Comparison of ENCODE assay signal across 2 cellular contexts in the genomic region with DNA sequence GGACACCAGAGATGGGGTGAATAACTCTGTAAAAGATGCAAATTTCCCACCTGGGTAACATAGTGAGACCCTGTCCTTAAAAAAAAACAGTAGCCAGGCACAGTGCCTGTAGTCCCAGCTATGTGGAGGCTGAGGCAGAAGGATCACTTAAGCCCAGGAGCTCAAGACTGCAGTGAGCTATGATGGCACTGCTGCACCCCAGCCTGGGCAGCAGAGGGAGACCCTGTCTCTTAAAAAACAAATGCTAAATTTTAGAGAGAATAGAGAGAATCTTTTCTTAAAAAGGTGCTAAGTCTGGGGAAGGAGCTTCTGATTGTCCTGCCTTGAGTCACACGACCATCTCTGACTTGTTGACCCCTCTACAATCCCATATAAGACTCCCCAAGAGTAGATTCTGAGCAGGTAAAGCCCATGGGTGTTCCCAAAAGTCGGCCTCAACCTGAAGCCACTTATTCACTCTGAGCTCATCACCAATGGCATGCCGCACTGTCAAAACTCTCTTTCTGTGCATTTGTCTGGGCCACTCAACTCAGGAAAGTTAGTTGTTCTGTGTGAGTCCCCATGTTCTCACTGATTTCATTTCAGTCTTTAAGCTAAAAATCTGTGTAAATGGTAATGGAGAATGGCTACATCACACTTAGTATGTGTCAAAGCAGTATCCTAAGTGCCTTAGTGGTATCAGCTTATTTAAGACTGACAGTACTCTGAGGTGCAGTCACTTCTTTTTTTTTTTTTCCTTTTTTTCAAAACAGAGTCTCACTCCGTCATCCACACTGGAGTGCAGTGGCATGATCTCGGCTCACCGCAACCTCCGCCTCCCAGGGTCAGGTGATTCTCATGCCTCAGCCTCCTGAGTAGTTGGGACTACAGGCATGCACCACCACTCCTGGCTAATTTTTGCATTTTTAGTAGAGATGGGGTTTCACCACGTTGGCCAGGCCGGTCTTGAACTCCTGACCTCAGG.
TF ChIP-seq lines count a peak whose summit lies in the region.

No MANE protein-coding gene starts in this region.

TF ChIP-seq in SK-N-SH treated with all-trans-retinoic acid at 6 μM for 48 hours, 23 proteins besides CTCF, POLR2A, EP300 and RAD21 (continued from another document):
- TF ChIP-seq, protein P1, sequence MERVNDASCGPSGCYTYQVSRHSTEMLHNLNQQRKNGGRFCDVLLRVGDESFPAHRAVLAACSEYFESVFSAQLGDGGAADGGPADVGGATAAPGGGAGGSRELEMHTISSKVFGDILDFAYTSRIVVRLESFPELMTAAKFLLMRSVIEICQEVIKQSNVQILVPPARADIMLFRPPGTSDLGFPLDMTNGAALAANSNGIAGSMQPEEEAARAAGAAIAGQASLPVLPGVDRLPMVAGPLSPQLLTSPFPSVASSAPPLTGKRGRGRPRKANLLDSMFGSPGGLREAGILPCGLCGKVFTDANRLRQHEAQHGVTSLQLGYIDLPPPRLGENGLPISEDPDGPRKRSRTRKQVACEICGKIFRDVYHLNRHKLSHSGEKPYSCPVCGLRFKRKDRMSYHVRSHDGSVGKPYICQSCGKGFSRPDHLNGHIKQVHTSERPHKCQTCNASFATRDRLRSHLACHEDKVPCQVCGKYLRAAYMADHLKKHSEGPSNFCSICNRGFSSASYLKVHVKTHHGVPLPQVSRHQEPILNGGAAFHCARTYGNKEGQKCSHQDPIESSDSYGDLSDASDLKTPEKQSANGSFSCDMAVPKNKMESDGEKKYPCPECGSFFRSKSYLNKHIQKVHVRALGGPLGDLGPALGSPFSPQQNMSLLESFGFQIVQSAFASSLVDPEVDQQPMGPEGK (CRISPR knock-in tag; IDR thresholded peaks at IDR 0.05; ENCODE audit: borderline replicate concordance): no peak

TF ChIP-seq in GM23338, 12 proteins besides CTCF, POLR2A, EP300 and RAD21 (continued from another document):
- TF ChIP-seq, protein P2, sequence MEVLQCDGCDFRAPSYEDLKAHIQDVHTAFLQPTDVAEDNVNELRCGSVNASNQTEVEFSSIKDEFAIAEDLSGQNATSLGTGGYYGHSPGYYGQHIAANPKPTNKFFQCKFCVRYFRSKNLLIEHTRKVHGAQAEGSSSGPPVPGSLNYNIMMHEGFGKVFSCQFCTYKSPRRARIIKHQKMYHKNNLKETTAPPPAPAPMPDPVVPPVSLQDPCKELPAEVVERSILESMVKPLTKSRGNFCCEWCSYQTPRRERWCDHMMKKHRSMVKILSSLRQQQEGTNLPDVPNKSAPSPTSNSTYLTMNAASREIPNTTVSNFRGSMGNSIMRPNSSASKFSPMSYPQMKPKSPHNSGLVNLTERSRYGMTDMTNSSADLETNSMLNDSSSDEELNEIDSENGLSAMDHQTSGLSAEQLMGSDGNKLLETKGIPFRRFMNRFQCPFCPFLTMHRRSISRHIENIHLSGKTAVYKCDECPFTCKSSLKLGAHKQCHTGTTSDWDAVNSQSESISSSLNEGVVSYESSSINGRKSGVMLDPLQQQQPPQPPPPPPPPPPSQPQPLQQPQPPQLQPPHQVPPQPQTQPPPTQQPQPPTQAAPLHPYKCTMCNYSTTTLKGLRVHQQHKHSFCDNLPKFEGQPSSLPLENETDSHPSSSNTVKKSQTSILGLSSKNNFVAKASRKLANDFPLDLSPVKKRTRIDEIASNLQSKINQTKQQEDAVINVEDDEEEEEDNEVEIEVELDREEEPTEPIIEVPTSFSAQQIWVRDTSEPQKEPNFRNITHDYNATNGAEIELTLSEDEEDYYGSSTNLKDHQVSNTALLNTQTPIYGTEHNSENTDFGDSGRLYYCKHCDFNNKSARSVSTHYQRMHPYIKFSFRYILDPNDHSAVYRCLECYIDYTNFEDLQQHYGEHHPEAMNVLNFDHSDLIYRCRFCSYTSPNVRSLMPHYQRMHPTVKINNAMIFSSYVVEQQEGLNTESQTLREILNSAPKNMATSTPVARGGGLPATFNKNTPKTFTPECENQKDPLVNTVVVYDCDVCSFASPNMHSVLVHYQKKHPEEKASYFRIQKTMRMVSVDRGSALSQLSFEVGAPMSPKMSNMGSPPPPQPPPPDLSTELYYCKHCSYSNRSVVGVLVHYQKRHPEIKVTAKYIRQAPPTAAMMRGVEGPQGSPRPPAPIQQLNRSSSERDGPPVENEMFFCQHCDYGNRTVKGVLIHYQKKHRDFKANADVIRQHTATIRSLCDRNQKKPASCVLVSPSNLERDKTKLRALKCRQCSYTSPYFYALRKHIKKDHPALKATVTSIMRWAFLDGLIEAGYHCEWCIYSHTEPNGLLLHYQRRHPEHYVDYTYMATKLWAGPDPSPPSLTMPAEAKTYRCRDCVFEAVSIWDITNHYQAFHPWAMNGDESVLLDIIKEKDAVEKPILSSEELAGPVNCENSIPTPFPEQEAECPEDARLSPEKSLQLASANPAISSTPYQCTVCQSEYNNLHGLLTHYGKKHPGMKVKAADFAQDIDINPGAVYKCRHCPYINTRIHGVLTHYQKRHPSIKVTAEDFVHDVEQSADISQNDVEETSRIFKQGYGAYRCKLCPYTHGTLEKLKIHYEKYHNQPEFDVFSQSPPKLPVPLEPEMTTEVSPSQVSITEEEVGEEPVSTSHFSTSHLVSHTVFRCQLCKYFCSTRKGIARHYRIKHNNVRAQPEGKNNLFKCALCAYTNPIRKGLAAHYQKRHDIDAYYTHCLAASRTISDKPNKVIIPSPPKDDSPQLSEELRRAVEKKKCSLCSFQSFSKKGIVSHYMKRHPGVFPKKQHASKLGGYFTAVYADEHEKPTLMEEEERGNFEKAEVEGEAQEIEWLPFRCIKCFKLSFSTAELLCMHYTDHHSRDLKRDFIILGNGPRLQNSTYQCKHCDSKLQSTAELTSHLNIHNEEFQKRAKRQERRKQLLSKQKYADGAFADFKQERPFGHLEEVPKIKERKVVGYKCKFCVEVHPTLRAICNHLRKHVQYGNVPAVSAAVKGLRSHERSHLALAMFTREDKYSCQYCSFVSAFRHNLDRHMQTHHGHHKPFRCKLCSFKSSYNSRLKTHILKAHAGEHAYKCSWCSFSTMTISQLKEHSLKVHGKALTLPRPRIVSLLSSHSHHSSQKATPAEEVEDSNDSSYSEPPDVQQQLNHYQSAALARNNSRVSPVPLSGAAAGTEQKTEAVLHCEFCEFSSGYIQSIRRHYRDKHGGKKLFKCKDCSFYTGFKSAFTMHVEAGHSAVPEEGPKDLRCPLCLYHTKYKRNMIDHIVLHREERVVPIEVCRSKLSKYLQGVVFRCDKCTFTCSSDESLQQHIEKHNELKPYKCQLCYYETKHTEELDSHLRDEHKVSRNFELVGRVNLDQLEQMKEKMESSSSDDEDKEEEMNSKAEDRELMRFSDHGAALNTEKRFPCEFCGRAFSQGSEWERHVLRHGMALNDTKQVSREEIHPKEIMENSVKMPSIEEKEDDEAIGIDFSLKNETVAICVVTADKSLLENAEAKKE (CRISPR knock-in tag; IDR thresholded peaks at IDR 0.05): no peak
- TF ChIP-seq STAT1 (IDR thresholded peaks at IDR 0.05; ENCODE audit: unreplicated experiment) (no peak), JUNB (IDR thresholded peaks at IDR 0.05; ENCODE audit: unreplicated experiment) (no peak), NANOG (IDR thresholded peaks at IDR 0.05; ENCODE audit: borderline replicate concordance) (no peak), ZNF114 (CRISPR knock-in tag; IDR thresholded peaks at IDR 0.05) (no peak), EZH2 (IDR thresholded peaks at IDR 0.05; ENCODE audit: low read depth, unreplicated experiment) (no peak)
